In genomic region chr2:10327896-10328666, GRCh38 we compare ENCODE assay signal across 11 cellular contexts. TPM values are rescaled to one million over a fixed set of nuclear protein-coding genes. Genes with fewer than 3 reads are reported as not detected.
DNase-seq lines count a peak whose midpoint lies in the region; ATAC-seq and TF ChIP-seq lines count a peak whose summit lies in the region.
"Had no signal": no experiment of that assay in that cellular context is flagged by ENCODE, and none has a peak within 500 bp of the region (broad histone marks: within the 10 kb centered on the region; RNA-seq: fewer than 3 reads in every experiment).

No MANE protein-coding gene starts in this region.

- no peaks in the 10 kb centered on the region for H3K4me1 ChIP-seq in prostate gland (replicated peaks)

- H3K9me3 Mint-ChIP-seq in activated CD4-positive, alpha-beta T cell treated with anti-CD3 and anti-CD28 coated beads, Interleukin-2, amount 10 ng/mL, durations not matched to agents 24 days and 14 days = no peaks in the 10 kb centered on the region
- H3K9me3 Mint-ChIP-seq in natural killer cell treated with Interleukin-12 subunit alpha and Interleukin-12 subunit beta and Interleukin-15 and Interleukin-18, amount 100 ng/mL, for 72 hours = no peaks in the 10 kb centered on the region
- H3K9me3 Mint-ChIP-seq: type B pancreatic cell had no signal

- peak overlapping the region; percentile 23 for H3K27ac Mint-ChIP-seq in activated CD4-positive, alpha-beta T cell treated with anti-CD3 and anti-CD28 coated beads, Interleukin-2, amount 10 ng/mL, durations not matched to agents 24 days and 14 days
- peak overlapping the region in 1 of 2 donors; percentile 12 for H3K27ac Mint-ChIP-seq in natural killer cell treated with Interleukin-12 subunit alpha and Interleukin-12 subunit beta and Interleukin-15 and Interleukin-18, amount 100 ng/mL, for 72 hours
- H3K27ac Mint-ChIP-seq: type B pancreatic cell had no signal

- intact Hi-C loops in activated CD4-positive, alpha-beta T cell treated with anti-CD3 and anti-CD28 coated beads, Interleukin-2, amount 10 ng/mL, durations not matched to agents 24 days and 14 days (cut with micrococcal nuclease) = no loop called here
- intact Hi-C loops in prostate gland (cut with DNase I) = no loop called here

- no peak for TF ChIP-seq CTCF in WERI-Rb-1 (IDR thresholded peaks at IDR 0.05; ENCODE audit: low read depth, low read length)
- no peak for TF ChIP-seq CTCF in foreskin fibroblast (IDR thresholded peaks at IDR 0.05; ENCODE audit: low read depth, low read length)
- TF ChIP-seq CTCF in prostate gland (IDR thresholded peaks at IDR 0.05) = no peak

- DNase-seq in activated CD4-positive, alpha-beta T cell treated with anti-CD3 and anti-CD28 coated beads, Interleukin-2, amount 10 ng/mL, durations not matched to agents 24 days and 14 days = no peak
- DNase-seq in activated CD4-positive, alpha-beta T cell treated with anti-CD3 and anti-CD28 coated beads, Interleukin-2, amount 50 U/mL, for 48 hours = no peak
- peak; percentile 60 for DNase-seq in M059J (ENCODE audit: low read depth)
- DNase-seq in WERI-Rb-1 = peak; percentile 40
- peak; percentile 49 for DNase-seq in natural killer cell treated with Interleukin-12 subunit alpha and Interleukin-12 subunit beta and Interleukin-15 and Interleukin-18, amount 100 ng/mL, for 72 hours (ENCODE audit: low spot score)
- DNase-seq in foreskin fibroblast = no peak
- no peak for DNase-seq in prostate gland (ENCODE audit: low spot score)
- DNase-seq in HuH-7.5 (ENCODE audit: low spot score) = no peak
- DNase-seq: MM.1S had no signal

- WGBS in prostate gland = 91% methylated on average over 7 of the region's 7 CpGs

- H3K36me3 ChIP-seq in WERI-Rb-1 (no peaks in the 10 kb centered on the region), prostate gland (no peaks in the 10 kb centered on the region)

- H3K27ac ChIP-seq in WERI-Rb-1 (peak overlapping the region; percentile 6; the same call in 1 of the 2 replicates), prostate gland (no peak overlapping the region)

- no peak for ATAC-seq in natural killer cell treated with Interleukin-12 subunit alpha and Interleukin-12 subunit beta and Interleukin-15 and Interleukin-18, amount 100 ng/mL, for 72 hours
- ATAC-seq: sciatic nerve had no signal

- H3K36me3 Mint-ChIP-seq in activated CD4-positive, alpha-beta T cell treated with anti-CD3 and anti-CD28 coated beads, Interleukin-2, amount 10 ng/mL, durations not matched to agents 24 days and 14 days (ENCODE audit: low read depth) = peaks cover 13% of the 10 kb centered on the region
- H3K36me3 Mint-ChIP-seq in natural killer cell treated with Interleukin-12 subunit alpha and Interleukin-12 subunit beta and Interleukin-15 and Interleukin-18, amount 100 ng/mL, for 72 hours = no peaks in the 10 kb centered on the region
- H3K36me3 Mint-ChIP-seq: type B pancreatic cell had no signal

- H3K27me3 ChIP-seq in WERI-Rb-1 (ENCODE audit: insufficient read depth, low read depth, severe bottlenecking) (no peaks in the 10 kb centered on the region), prostate gland (replicated peaks; ENCODE audit: insufficient read depth) (no peaks in the 10 kb centered on the region)

- TF ChIP-seq POLR2A in prostate gland (IDR thresholded peaks at IDR 0.05) = no peak

- H3K9me3 ChIP-seq in WERI-Rb-1 (ENCODE audit: severe bottlenecking) (no peaks in the 10 kb centered on the region), prostate gland (no peaks in the 10 kb centered on the region)

- peaks cover 65% of the 10 kb centered on the region for H3K4me1 Mint-ChIP-seq in activated CD4-positive, alpha-beta T cell treated with anti-CD3 and anti-CD28 coated beads, Interleukin-2, amount 10 ng/mL, durations not matched to agents 24 days and 14 days
- H3K4me1 Mint-ChIP-seq in natural killer cell treated with Interleukin-12 subunit alpha and Interleukin-12 subunit beta and Interleukin-15 and Interleukin-18, amount 100 ng/mL, for 72 hours (ENCODE audit: low read depth in 2 of 2) = peaks cover 29 to 55% of the 10 kb centered on the region in 2 donors

- no peak overlapping the region for H3K4me3 ChIP-seq in WERI-Rb-1 (ENCODE audit: low read depth, low read length)
- no peak overlapping the region for H3K4me3 ChIP-seq in foreskin fibroblast (ENCODE audit: low read depth in 1 of 2, low read length in 2 of 2)
- no peak overlapping the region for H3K4me3 ChIP-seq in prostate gland

- no peak overlapping the region for H3K4me3 Mint-ChIP-seq in activated CD4-positive, alpha-beta T cell treated with anti-CD3 and anti-CD28 coated beads, Interleukin-2, amount 10 ng/mL, durations not matched to agents 24 days and 14 days
- no peak overlapping the region for H3K4me3 Mint-ChIP-seq in natural killer cell treated with Interleukin-12 subunit alpha and Interleukin-12 subunit beta and Interleukin-15 and Interleukin-18, amount 100 ng/mL, for 72 hours
- H3K4me3 Mint-ChIP-seq: type B pancreatic cell had no signal

- H3K27me3 Mint-ChIP-seq in activated CD4-positive, alpha-beta T cell treated with anti-CD3 and anti-CD28 coated beads, Interleukin-2, amount 10 ng/mL, durations not matched to agents 24 days and 14 days = no peaks in the 10 kb centered on the region
- H3K27me3 Mint-ChIP-seq in natural killer cell treated with Interleukin-12 subunit alpha and Interleukin-12 subunit beta and Interleukin-15 and Interleukin-18, amount 100 ng/mL, for 72 hours = no peaks in the 10 kb centered on the region
- H3K27me3 Mint-ChIP-seq: type B pancreatic cell had no signal

RNA-seq across cellular contexts. Expression of gene HPCAL1, which starts 25.4 kb away (rescaled TPM):
- 77.1 and 82.8 TPM in 2 replicates for total RNA-seq in activated CD4-positive, alpha-beta T cell treated with anti-CD3 and anti-CD28 coated beads, Interleukin-2, amount 10 ng/mL, durations not matched to agents 24 days and 14 days
- total RNA-seq in M059J (2014; rRNA removed; shearing (Covaris generic)) = 250 and 267 TPM in 2 replicates
- 10 to 100 TPM; 13.8 to 19.0 TPM for total RNA-seq in natural killer cell treated with Interleukin-12 subunit alpha and Interleukin-12 subunit beta and Interleukin-15 and Interleukin-18, amount 100 ng/mL, for 72 hours
- total RNA-seq in prostate gland = 100 to 1,000 TPM in 1 of 2 donors, 10 to 100 TPM in 1; 22.5 to 203 TPM

Comparison
In these comparisons a context has a peak if more than half of its experiments do, and no peak if none do; other contexts are left out.
1. DNase-seq: peak in M059J (single experiment), WERI-Rb-1 (single experiment) and natural killer cell treated with Interleukin-12 subunit alpha and Interleukin-12 subunit beta and Interleukin-15 and Interleukin-18, amount 100 ng/mL, for 72 hours (single experiment); none in activated CD4-positive, alpha-beta T cell treated with anti-CD3 and anti-CD28 coated beads, Interleukin-2, amount 10 ng/mL, durations not matched to agents 24 days and 14 days (single experiment), activated CD4-positive, alpha-beta T cell treated with anti-CD3 and anti-CD28 coated beads, Interleukin-2, amount 50 U/mL, for 48 hours (0 of 2), foreskin fibroblast (0 of 2), prostate gland (single experiment) and HuH-7.5 (single experiment).